8 cellular contexts compared by ENCODE assay signal in genomic region chr12:109111775-109112491, GRCh38. TPM values are rescaled to one million over a fixed set of nuclear protein-coding genes. Genes with fewer than 3 reads are reported as not detected.
DNase-seq lines count a peak whose midpoint lies in the region; ATAC-seq, FAIRE-seq and TF ChIP-seq lines count a peak whose summit lies in the region.

No MANE protein-coding gene starts in this region.

- H3K27ac ChIP-seq in left lung = peak overlapping the region; percentile 75 to 79

- peaks cover 19% of the 10 kb centered on the region for H3K36me3 Mint-ChIP-seq in activated CD4-positive, alpha-beta T cell treated with anti-CD3 and anti-CD28 coated beads, Interleukin-2, amount 10 ng/mL, durations not matched to agents 24 days and 14 days (ENCODE audit: low read depth)

- TF ChIP-seq CTCF in D721Med (IDR thresholded peaks at IDR 0.05; ENCODE audit: insufficient read depth, missing control alignments) (peak; percentile 73), LNCAP (IDR thresholded peaks at IDR 0.05) (peak; percentile 74), left lung (IDR thresholded peaks at IDR 0.05) (peak; percentile 76 to 88)

- H3K4me3 Mint-ChIP-seq in activated CD4-positive, alpha-beta T cell treated with anti-CD3 and anti-CD28 coated beads, Interleukin-2, amount 10 ng/mL, durations not matched to agents 24 days and 14 days = peak overlapping the region; percentile 75

- H3K27ac Mint-ChIP-seq in activated CD4-positive, alpha-beta T cell treated with anti-CD3 and anti-CD28 coated beads, Interleukin-2, amount 10 ng/mL, durations not matched to agents 24 days and 14 days = peak overlapping the region; percentile 32

- no peaks in the 10 kb centered on the region for H3K9me3 ChIP-seq in left lung

- peaks cover 10% of the 10 kb centered on the region for H3K4me1 Mint-ChIP-seq in activated CD4-positive, alpha-beta T cell treated with anti-CD3 and anti-CD28 coated beads, Interleukin-2, amount 10 ng/mL, durations not matched to agents 24 days and 14 days

- peaks cover 0 to 12% of the 10 kb centered on the region in 2 donors for H3K36me3 ChIP-seq in left lung

- no peaks in the 10 kb centered on the region for H3K27me3 Mint-ChIP-seq in activated CD4-positive, alpha-beta T cell treated with anti-CD3 and anti-CD28 coated beads, Interleukin-2, amount 10 ng/mL, durations not matched to agents 24 days and 14 days

- peak; percentile 36 for DNase-seq in D721Med (ENCODE audit: insufficient read length, low spot score)
- peak; percentile 84 for DNase-seq in activated CD4-positive, alpha-beta T cell treated with anti-CD3 and anti-CD28 coated beads, Interleukin-2, amount 10 ng/mL, durations not matched to agents 24 days and 14 days
- DNase-seq in dermis microvascular lymphatic vessel endothelial cell (ENCODE audit: low read depth in 2 of 2) = peak; percentile 44 to 65
- DNase-seq in left lung = peak in 1 of 2 donors; percentile 50
- peak; percentile 67 to 71 for DNase-seq in stimulated activated CD4-positive, alpha-beta T cell treated with anti-CD3 and anti-CD28 coated beads, Interleukin-2, amount 100 ng/mL, for 24 hours
- DNase-seq in NCI-H446 treated with DMSO at 0.1 percent for 48 hours (lab: John Stamatoyannopoulos, UW) = no peak

- intact Hi-C loops in activated CD4-positive, alpha-beta T cell treated with anti-CD3 and anti-CD28 coated beads, Interleukin-2, amount 10 ng/mL, durations not matched to agents 24 days and 14 days (cut with micrococcal nuclease) = loop anchor here (2.0 to 10.0 kb wide), 2 partner anchors 133 to 281 kb away; no protein-coding TSS in a partner anchor
- intact Hi-C loops in left lung (cut with DNase I) = loop anchor here in 1 of 2 donors (10.0 kb wide), 1 partner anchor 273 kb away; no protein-coding TSS in a partner anchor

- H3K4me3 ChIP-seq in left lung = peak overlapping the region; percentile 39 to 43

- FAIRE-seq in D721Med (lab: Jason Lieb, UNC) = no peak

- no peaks in the 10 kb centered on the region for H3K9me3 Mint-ChIP-seq in activated CD4-positive, alpha-beta T cell treated with anti-CD3 and anti-CD28 coated beads, Interleukin-2, amount 10 ng/mL, durations not matched to agents 24 days and 14 days

- H3K27me3 ChIP-seq in left lung = no peaks in the 10 kb centered on the region

- peaks cover 5 to 22% of the 10 kb centered on the region in 2 donors for H3K4me1 ChIP-seq in left lung

- ATAC-seq in left lung (peak; percentile 81), GM21737 (IDR thresholded peaks at IDR 0.05; ENCODE audit: unreplicated experiment) (no peak)

RNA-seq across cellular contexts. Expression of gene ACACB, which starts 4.5 kb away (rescaled TPM):
- total RNA-seq in activated CD4-positive, alpha-beta T cell treated with anti-CD3 and anti-CD28 coated beads, Interleukin-2, amount 10 ng/mL, durations not matched to agents 24 days and 14 days = 5.8 and 5.9 TPM in 2 replicates
- total RNA-seq in dermis microvascular lymphatic vessel endothelial cell = 1.7 and 6.8 TPM in 2 replicates
- 10 to 100 TPM; 14.8 to 16.8 TPM for total RNA-seq in left lung

RNA-seq across cellular contexts. Expression of gene UNG, which starts 14.5 kb away (rescaled TPM):
- total RNA-seq in activated CD4-positive, alpha-beta T cell treated with anti-CD3 and anti-CD28 coated beads, Interleukin-2, amount 10 ng/mL, durations not matched to agents 24 days and 14 days = 103 and 105 TPM in 2 replicates
- 21.8 and 24.7 TPM in 2 replicates for total RNA-seq in dermis microvascular lymphatic vessel endothelial cell
- total RNA-seq in left lung = 10 to 100 TPM; 22.4 to 27.0 TPM

RNA-seq across cellular contexts. Expression of gene ALKBH2, which starts 18.7 kb away (rescaled TPM):
- total RNA-seq in activated CD4-positive, alpha-beta T cell treated with anti-CD3 and anti-CD28 coated beads, Interleukin-2, amount 10 ng/mL, durations not matched to agents 24 days and 14 days = 44.8 and 46.2 TPM in 2 replicates
- total RNA-seq in dermis microvascular lymphatic vessel endothelial cell (4.3 and 5.5 TPM in 2 replicates), left lung (10 to 100 TPM in 1 of 2 donors, 1 to 10 TPM in 1; 7.3 to 17.4 TPM)

RNA-seq across cellular contexts. Expression of gene USP30, which starts 59.6 kb away (rescaled TPM):
- total RNA-seq in activated CD4-positive, alpha-beta T cell treated with anti-CD3 and anti-CD28 coated beads, Interleukin-2, amount 10 ng/mL, durations not matched to agents 24 days and 14 days = 6.6 and 6.9 TPM in 2 replicates
- 5.4 and 6.7 TPM in 2 replicates for total RNA-seq in dermis microvascular lymphatic vessel endothelial cell
- 10 to 100 TPM in 1 of 2 donors, 1 to 10 TPM in 1; 7.1 to 13.1 TPM for total RNA-seq in left lung
